In the genomic region with DNA sequence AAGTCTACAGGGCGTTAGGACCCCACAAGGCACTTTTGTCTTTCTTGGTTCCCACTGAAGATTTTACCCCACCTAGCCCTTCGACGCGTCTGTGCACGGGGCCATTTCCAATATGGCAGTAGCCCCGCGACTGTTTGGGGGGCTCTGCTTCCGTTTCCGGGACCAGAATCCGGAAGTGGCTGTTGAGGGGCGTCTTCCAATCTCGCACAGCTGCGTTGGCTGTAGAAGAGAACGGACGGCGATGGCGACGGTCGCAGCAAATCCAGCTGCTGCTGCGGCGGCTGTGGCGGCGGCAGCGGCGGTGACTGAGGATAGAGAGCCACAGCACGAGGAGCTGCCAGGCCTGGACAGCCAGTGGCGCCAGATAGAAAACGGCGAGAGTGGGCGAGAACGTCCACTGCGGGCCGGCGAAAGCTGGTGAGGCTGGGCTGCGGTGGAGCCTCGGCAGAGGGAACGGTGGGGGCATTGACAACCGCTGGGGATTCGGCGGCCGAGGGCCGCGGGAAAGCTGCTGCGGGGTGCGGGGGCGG, we compare ENCODE assay signal across 1 cellular context.
TF ChIP-seq lines count a peak whose summit lies in the region.

TSS of gene USP11 (plus strand) at position 207 of the 530 bp plus-strand sequence. CDS start at position 242, 35 bp downstream.

TF ChIP-seq in HepG2, 621 proteins besides CTCF, POLR2A, EP300 and RAD21 (continued from another document and continues in another):
- TF ChIP-seq GABPA (IDR thresholded peaks at IDR 0.05; ENCODE audit: low read depth, low read length) (peak; percentile 75), GABPA (CRISPR knock-in tag; IDR thresholded peaks at IDR 0.05; ENCODE audit: low read depth) (peak; percentile 93), ZNF335 (CRISPR knock-in tag; IDR thresholded peaks at IDR 0.05) (no peak), ZNF546 (CRISPR knock-in tag; conservative IDR thresholded peaks at IDR 0.05) (no peak), ARID2 (CRISPR knock-in tag; IDR thresholded peaks at IDR 0.05; ENCODE audit: borderline replicate concordance) (no peak), ZNF101 (CRISPR knock-in tag; IDR thresholded peaks at IDR 0.05; ENCODE audit: borderline replicate concordance, low read depth) (no peak), ZFY (CRISPR knock-in tag; IDR thresholded peaks at IDR 0.05) (peak; percentile 56), FOXA3 (CRISPR knock-in tag; IDR thresholded peaks at IDR 0.05) (no peak), ZNF646 (CRISPR knock-in tag; IDR thresholded peaks at IDR 0.05) (no peak), ZNF350 (CRISPR knock-in tag; IDR thresholded peaks at IDR 0.05; ENCODE audit: borderline replicate concordance, low read depth) (peak; percentile 52; the same call in 1 of the 2 replicates), PCBP2 (optimal IDR thresholded peaks at IDR 0.05; ENCODE audit: low read depth, low read length, poor library complexity, severe bottlenecking) (no peak), XBP1 (CRISPR knock-in tag; IDR thresholded peaks at IDR 0.05) (no peak), UBTF (CRISPR knock-in tag; IDR thresholded peaks at IDR 0.05) (peak; percentile 42; the same call in 1 of the 2 replicates), MAX (IDR thresholded peaks at IDR 0.05) (peak; percentile 76), SMC3 (IDR thresholded peaks at IDR 0.05; ENCODE audit: low read length) (no peak), ZNF34 (CRISPR knock-in tag; IDR thresholded peaks at IDR 0.05; ENCODE audit: borderline replicate concordance) (no peak), ZFP90 (CRISPR knock-in tag; IDR thresholded peaks at IDR 0.05; ENCODE audit: borderline replicate concordance) (no peak), POLR2AphosphoS2 (IDR thresholded peaks at IDR 0.05; ENCODE audit: low read depth, low read length) (no peak), FOSL1 (CRISPR knock-in tag; IDR thresholded peaks at IDR 0.05; ENCODE audit: borderline replicate concordance) (no peak), ZNF230 (CRISPR knock-in tag; IDR thresholded peaks at IDR 0.05) (no peak), FIP1L1 (IDR thresholded peaks at IDR 0.05; ENCODE audit: borderline replicate concordance, insufficient read depth, low read depth, low read length) (no peak), ZKSCAN5 (CRISPR knock-in tag; IDR thresholded peaks at IDR 0.05) (no peak), MED13 (CRISPR knock-in tag; IDR thresholded peaks at IDR 0.05) (no peak), MTF2 (CRISPR knock-in tag; IDR thresholded peaks at IDR 0.05; ENCODE audit: borderline replicate concordance) (no peak), ZEB1 (IDR thresholded peaks at IDR 0.05; ENCODE audit: insufficient replicate concordance, low read depth) (no peak), ZNF605 (CRISPR knock-in tag; IDR thresholded peaks at IDR 0.05) (peak; percentile 69), ZNF264 (CRISPR knock-in tag; IDR thresholded peaks at IDR 0.05) (0 out of 2 replicates have a peak, but pooled peaks have one; percentile 30), ZBTB44 (CRISPR knock-in tag; IDR thresholded peaks at IDR 0.05) (no peak), ZNF614 (CRISPR knock-in tag; IDR thresholded peaks at IDR 0.05; ENCODE audit: borderline replicate concordance) (no peak), PHF8 (CRISPR knock-in tag; IDR thresholded peaks at IDR 0.05) (peak; percentile 87), SALL1 (CRISPR knock-in tag; IDR thresholded peaks at IDR 0.05) (peak; percentile 49), AKAP8 (CRISPR knock-in tag; IDR thresholded peaks at IDR 0.05) (no peak), RBFOX2 (IDR thresholded peaks at IDR 0.05; ENCODE audit: low read depth, low read length) (peak; percentile 91)
- TF ChIP-seq, protein P1, sequence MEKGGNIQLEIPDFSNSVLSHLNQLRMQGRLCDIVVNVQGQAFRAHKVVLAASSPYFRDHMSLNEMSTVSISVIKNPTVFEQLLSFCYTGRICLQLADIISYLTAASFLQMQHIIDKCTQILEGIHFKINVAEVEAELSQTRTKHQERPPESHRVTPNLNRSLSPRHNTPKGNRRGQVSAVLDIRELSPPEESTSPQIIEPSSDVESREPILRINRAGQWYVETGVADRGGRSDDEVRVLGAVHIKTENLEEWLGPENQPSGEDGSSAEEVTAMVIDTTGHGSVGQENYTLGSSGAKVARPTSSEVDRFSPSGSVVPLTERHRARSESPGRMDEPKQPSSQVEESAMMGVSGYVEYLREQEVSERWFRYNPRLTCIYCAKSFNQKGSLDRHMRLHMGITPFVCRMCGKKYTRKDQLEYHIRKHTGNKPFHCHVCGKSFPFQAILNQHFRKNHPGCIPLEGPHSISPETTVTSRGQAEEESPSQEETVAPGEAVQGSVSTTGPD (CRISPR knock-in tag; IDR thresholded peaks at IDR 0.05): no peak
- TF ChIP-seq, protein P2, sequence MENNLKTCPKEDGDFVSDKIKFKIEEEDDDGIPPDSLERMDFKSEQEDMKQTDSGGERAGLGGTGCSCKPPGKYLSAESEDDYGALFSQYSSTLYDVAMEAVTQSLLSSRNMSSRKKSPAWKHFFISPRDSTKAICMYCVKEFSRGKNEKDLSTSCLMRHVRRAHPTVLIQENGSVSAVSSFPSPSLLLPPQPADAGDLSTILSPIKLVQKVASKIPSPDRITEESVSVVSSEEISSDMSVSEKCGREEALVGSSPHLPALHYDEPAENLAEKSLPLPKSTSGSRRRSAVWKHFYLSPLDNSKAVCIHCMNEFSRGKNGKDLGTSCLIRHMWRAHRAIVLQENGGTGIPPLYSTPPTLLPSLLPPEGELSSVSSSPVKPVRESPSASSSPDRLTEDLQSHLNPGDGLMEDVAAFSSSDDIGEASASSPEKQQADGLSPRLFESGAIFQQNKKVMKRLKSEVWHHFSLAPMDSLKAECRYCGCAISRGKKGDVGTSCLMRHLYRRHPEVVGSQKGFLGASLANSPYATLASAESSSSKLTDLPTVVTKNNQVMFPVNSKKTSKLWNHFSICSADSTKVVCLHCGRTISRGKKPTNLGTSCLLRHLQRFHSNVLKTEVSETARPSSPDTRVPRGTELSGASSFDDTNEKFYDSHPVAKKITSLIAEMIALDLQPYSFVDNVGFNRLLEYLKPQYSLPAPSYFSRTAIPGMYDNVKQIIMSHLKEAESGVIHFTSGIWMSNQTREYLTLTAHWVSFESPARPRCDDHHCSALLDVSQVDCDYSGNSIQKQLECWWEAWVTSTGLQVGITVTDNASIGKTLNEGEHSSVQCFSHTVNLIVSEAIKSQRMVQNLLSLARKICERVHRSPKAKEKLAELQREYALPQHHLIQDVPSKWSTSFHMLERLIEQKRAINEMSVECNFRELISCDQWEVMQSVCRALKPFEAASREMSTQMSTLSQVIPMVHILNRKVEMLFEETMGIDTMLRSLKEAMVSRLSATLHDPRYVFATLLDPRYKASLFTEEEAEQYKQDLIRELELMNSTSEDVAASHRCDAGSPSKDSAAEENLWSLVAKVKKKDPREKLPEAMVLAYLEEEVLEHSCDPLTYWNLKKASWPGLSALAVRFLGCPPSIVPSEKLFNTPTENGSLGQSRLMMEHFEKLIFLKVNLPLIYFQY (CRISPR knock-in tag; IDR thresholded peaks at IDR 0.05; ENCODE audit: borderline replicate concordance): no peak
- TF ChIP-seq, protein P3, sequence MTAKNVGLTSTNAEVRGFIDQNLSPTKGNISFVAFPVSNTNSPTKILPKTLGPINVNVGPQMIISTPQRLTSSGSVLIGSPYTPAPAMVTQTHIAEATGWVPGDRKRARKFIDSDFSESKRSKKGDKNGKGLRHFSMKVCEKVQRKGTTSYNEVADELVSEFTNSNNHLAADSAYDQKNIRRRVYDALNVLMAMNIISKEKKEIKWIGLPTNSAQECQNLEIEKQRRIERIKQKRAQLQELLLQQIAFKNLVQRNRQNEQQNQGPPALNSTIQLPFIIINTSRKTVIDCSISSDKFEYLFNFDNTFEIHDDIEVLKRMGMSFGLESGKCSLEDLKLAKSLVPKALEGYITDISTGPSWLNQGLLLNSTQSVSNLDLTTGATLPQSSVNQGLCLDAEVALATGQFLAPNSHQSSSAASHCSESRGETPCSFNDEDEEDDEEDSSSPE (CRISPR knock-in tag; IDR thresholded peaks at IDR 0.05): no peak
- TF ChIP-seq, protein P4, sequence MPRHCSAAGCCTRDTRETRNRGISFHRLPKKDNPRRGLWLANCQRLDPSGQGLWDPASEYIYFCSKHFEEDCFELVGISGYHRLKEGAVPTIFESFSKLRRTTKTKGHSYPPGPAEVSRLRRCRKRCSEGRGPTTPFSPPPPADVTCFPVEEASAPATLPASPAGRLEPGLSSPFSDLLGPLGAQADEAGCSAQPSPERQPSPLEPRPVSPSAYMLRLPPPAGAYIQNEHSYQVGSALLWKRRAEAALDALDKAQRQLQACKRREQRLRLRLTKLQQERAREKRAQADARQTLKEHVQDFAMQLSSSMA (CRISPR knock-in tag; IDR thresholded peaks at IDR 0.05): no peak
- TF ChIP-seq, protein P5, sequence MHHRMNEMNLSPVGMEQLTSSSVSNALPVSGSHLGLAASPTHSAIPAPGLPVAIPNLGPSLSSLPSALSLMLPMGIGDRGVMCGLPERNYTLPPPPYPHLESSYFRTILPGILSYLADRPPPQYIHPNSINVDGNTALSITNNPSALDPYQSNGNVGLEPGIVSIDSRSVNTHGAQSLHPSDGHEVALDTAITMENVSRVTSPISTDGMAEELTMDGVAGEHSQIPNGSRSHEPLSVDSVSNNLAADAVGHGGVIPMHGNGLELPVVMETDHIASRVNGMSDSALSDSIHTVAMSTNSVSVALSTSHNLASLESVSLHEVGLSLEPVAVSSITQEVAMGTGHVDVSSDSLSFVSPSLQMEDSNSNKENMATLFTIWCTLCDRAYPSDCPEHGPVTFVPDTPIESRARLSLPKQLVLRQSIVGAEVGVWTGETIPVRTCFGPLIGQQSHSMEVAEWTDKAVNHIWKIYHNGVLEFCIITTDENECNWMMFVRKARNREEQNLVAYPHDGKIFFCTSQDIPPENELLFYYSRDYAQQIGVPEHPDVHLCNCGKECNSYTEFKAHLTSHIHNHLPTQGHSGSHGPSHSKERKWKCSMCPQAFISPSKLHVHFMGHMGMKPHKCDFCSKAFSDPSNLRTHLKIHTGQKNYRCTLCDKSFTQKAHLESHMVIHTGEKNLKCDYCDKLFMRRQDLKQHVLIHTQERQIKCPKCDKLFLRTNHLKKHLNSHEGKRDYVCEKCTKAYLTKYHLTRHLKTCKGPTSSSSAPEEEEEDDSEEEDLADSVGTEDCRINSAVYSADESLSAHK (CRISPR knock-in tag; IDR thresholded peaks at IDR 0.05; ENCODE audit: borderline replicate concordance): no peak
